8 cellular contexts compared by ENCODE assay signal in the genomic region with DNA sequence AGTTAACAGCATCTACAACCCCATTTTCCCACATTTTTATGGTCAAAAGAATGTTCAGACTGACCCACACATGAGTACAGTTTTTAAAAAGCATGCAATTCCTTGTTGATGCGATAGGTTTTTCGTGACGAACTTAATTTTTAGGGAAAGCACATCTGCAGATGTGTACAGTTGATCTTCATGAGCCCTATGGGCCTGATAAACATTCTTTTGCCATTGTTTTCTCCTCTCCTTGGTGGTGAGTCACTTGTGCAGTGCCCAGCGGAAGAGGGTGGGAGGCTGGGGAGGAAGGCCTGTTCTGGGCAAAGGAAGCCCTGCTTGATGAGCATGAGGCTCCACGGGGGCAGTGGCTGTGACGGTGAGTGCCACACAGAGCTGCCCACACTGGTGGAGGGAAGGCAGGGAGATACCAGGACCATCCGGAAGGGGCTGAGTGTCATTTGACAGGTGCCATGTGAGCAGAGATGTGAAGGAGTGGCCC. TPM values are rescaled to one million over a fixed set of nuclear protein-coding genes. Genes with fewer than 3 reads are reported as not detected.
DNase-seq lines count a peak whose midpoint lies in the region; ATAC-seq, FAIRE-seq and TF ChIP-seq lines count a peak whose summit lies in the region.

No MANE protein-coding gene starts in this region.

- dilution Hi-C loops in keratinocyte (cut with MboI; ENCODE audit: extremely low pct_ligation_motif_present, low sequenced_read_pairs) = no loop called here

- peaks cover 86% of the 10 kb centered on the region for H4K20me1 ChIP-seq in keratinocyte (ENCODE audit: control insufficient read depth, extremely low read depth, insufficient read depth, low read length)

- FAIRE-seq in keratinocyte (lab: Jason Lieb, UNC) (peak; percentile 73), GM12891 (lab: Jason Lieb, UNC) (no peak)

- peaks cover 0 to 9% of the 10 kb centered on the region in 2 donors for H3K36me3 ChIP-seq in adrenal gland (replicated peaks in 1 of 2)
- H3K36me3 ChIP-seq in keratinocyte (ENCODE audit: control insufficient read depth in 2 of 2, extremely low read depth in 1 of 2, insufficient read depth in 2 of 2, low read length in 2 of 2) = peaks cover 12 to 51% of the 10 kb centered on the region in 2 experiments
- no peaks in the 10 kb centered on the region for H3K36me3 ChIP-seq in uterus

- POLR2A ChIA-PET in AG04449 (lab: Yijun Ruan, JAX) = interaction anchor here (1.8 kb wide), 1 partner anchor 14 kb away, joined by 4 read pairs; no protein-coding TSS in a partner anchor

- TF ChIP-seq CTCF in AG04449 (IDR thresholded peaks at IDR 0.05; ENCODE audit: insufficient read depth, low read length, missing control alignments) (no peak), adrenal gland (IDR thresholded peaks at IDR 0.05) (no peak), keratinocyte (optimal IDR thresholded peaks at IDR 0.05 in 1 of 3, IDR thresholded peaks at IDR 0.05 in 1 of 3, conservative IDR thresholded peaks at IDR 0.05 in 1 of 3; ENCODE audit: extremely low read depth in 1 of 3, insufficient read depth in 2 of 3, low read length in 3 of 3) (no peak), uterus (IDR thresholded peaks at IDR 0.05) (no peak)

- peak overlapping the region; percentile 49 for H3K4me2 ChIP-seq in keratinocyte (ENCODE audit: control insufficient read depth, extremely low read depth, insufficient read depth, low read depth, low read length)

- H3K9ac ChIP-seq in keratinocyte (ENCODE audit: control insufficient read depth, extremely low read depth, insufficient read depth, low read length) = peak overlapping the region; percentile 23

- intact Hi-C loops in adrenal gland (cut with DNase I) = loop anchor here in 1 of 2 donors (10.0 kb wide), 1 partner anchor 353 kb away; a partner anchor contains a TSS
- intact Hi-C loops in uterus (cut with DNase I; ENCODE audit: low total_unique reads) = no loop called here

- no peak overlapping the region for H2AFZ ChIP-seq in keratinocyte (ENCODE audit: control insufficient read depth, low read length)

- H3K27ac ChIP-seq in adrenal gland (peak overlapping the region in 4 of 5 donors; percentile 41 to 88 (median 62)), keratinocyte (ENCODE audit: control insufficient read depth, insufficient read depth, low read length) (peak overlapping the region; percentile 55), uterus (peak overlapping the region; percentile 2 to 25)

- DNase-seq in AG04449 (ENCODE audit: low read depth, low spot score) (no peak), LHCN-M2 (ENCODE audit: low read depth) (peak; percentile 91), adrenal gland (peak in 4 of 7 donors; percentile 68 to 75 (median 70)), keratinocyte (ENCODE audit: low read depth, low spot score) (no peak), uterus (no peak), NCI-H1092 (lab: John Stamatoyannopoulos, UW) (no peak), GM12891 (ENCODE audit: insufficient read length, low spot score) (no peak)

- WGBS in adrenal gland, 4 donors = 24 to 40% (median 32%) methylated on average over 5 to 7 of the region's 7 CpGs

- peak overlapping the region; percentile 29 for H3K4me3 ChIP-seq in AG04449 (ENCODE audit: low read depth, low read length)
- peak overlapping the region in 1 of 4 donors; percentile 32 for H3K4me3 ChIP-seq in adrenal gland
- peak overlapping the region in 1 of 3 experiments; percentile 12 for H3K4me3 ChIP-seq in keratinocyte (ENCODE audit: control insufficient read depth in 2 of 3, extremely low read depth in 1 of 3, insufficient read depth in 2 of 3, low read depth in 1 of 3, low read length in 3 of 3)
- H3K4me3 ChIP-seq in uterus = no peak overlapping the region

- TF ChIP-seq POLR2A in adrenal gland (IDR thresholded peaks at IDR 0.05) (peak in 1 of 2 donors; percentile 11), uterus (IDR thresholded peaks at IDR 0.05) (no peak), GM12891 (IDR thresholded peaks at IDR 0.05; ENCODE audit: low read depth, low read length) (no peak)

- peaks cover 100% of the 10 kb centered on the region for H3K79me2 ChIP-seq in keratinocyte (ENCODE audit: control insufficient read depth, insufficient read depth, low read length)

- peaks cover 15% of the 10 kb centered on the region for H3K9me1 ChIP-seq in keratinocyte (ENCODE audit: control insufficient read depth, extremely low read depth, insufficient read depth, low read length)

- CTCF ChIA-PET in AG04449 (lab: Yijun Ruan, JAX) = interaction anchor here (0.6 to 3.1 kb wide), 3 partner anchors 14 to 327 kb away, joined by 3 to 8 read pairs (median 4); no protein-coding TSS in a partner anchor

- no peak for ATAC-seq in HG02610 (IDR thresholded peaks at IDR 0.05; ENCODE audit: unreplicated experiment)

- H3K9me3 ChIP-seq in adrenal gland (replicated peaks in 1 of 3) (no peaks in the 10 kb centered on the region), keratinocyte (ENCODE audit: control insufficient read depth, low read depth, low read length) (no peaks in the 10 kb centered on the region), uterus (no peaks in the 10 kb centered on the region)

- peaks cover 73 to 90% of the 10 kb centered on the region in 2 donors for H3K4me1 ChIP-seq in adrenal gland (replicated peaks in 1 of 2)
- H3K4me1 ChIP-seq in keratinocyte (ENCODE audit: control insufficient read depth, extremely low read depth, insufficient read depth, low read length) = peaks cover 77% of the 10 kb centered on the region
- peaks cover 22 to 64% of the 10 kb centered on the region in 2 donors for H3K4me1 ChIP-seq in uterus

- H3K27me3 ChIP-seq in adrenal gland (no peaks in the 10 kb centered on the region), keratinocyte (ENCODE audit: control insufficient read depth, extremely low read depth, insufficient read depth, low read length) (no peaks in the 10 kb centered on the region), uterus (no peaks in the 10 kb centered on the region)

TF ChIP-seq in GM12891, 5 proteins besides CTCF, POLR2A, EP300 and RAD21 (continues in another document):
- TF ChIP-seq PAX5 (IDR thresholded peaks at IDR 0.05; ENCODE audit: insufficient read depth, low read length, severe bottlenecking) = no peak
- TF ChIP-seq TAF1 (IDR thresholded peaks at IDR 0.05; ENCODE audit: low read depth, low read length) = no peak

RNA-seq across cellular contexts. Expression of a gene that starts 5.3 kb away (rescaled TPM):
- total RNA-seq in LHCN-M2 (2014; rRNA removed) = 354 and 378 TPM in 2 replicates
- polyA plus RNA-seq in LHCN-M2 (2012) = 580 TPM
- total RNA-seq in adrenal gland = 100 to 1,000 TPM; 345 to 611 (median 381) TPM
- 100 to 1,000 TPM; 274 to 510 (median 384) TPM for polyA plus RNA-seq in adrenal gland
- polyA plus RNA-seq in keratinocyte = 295 to 451 TPM (median 325 TPM) in 3 replicates
- 343 TPM for polyA plus RNA-seq in keratinocyte (2011; ENCODE audit: low read depth)
- 346 and 552 TPM in 2 replicates for polyA plus RNA-seq in keratinocyte (2011; cell fraction: cytosol; rRNA removed)
- polyA plus RNA-seq in keratinocyte (2011; cell fraction: nucleus; rRNA removed) = 224 and 326 TPM in 2 replicates
- 371 and 391 TPM in 2 replicates for polyA plus RNA-seq in keratinocyte (2012; ENCODE audit: low replicate concordance)
- 457 to 846 TPM (median 598 TPM) in 3 replicates for polyA minus RNA-seq in keratinocyte
- polyA minus RNA-seq in keratinocyte (2011; cell fraction: cytosol; rRNA and poly(A)+ RNA removed) = 776 TPM
- 151 and 170 TPM in 2 replicates for polyA minus RNA-seq in keratinocyte (2011; cell fraction: nucleus; rRNA and poly(A)+ RNA removed)
- 100 to 1,000 TPM; 165 to 340 (median 203) TPM for total RNA-seq in uterus
- polyA plus RNA-seq in GM12891 (2012; ENCODE audit: low read depth, missing spikeins) = 202 TPM

RNA-seq across cellular contexts. Expression of a gene that starts 15.3 kb away (rescaled TPM):
- total RNA-seq in LHCN-M2 (2014; rRNA removed) (16.3 and 18.5 TPM in 2 replicates), adrenal gland (10 to 100 TPM in 6 of 8 donors, 1 to 10 TPM in 2; 8.0 to 24.8 (median 15.4) TPM), uterus (10 to 100 TPM in 3 of 4 donors, not detected in 1; 10.6 to 18.6 (median 12.6) TPM)
- polyA plus RNA-seq in LHCN-M2 (2012) = 18.0 TPM
- polyA plus RNA-seq in adrenal gland (10 to 100 TPM in 2 of 3 donors, 1 to 10 TPM in 1; 5.0 to 42.0 (median 36.0) TPM), keratinocyte (8.2 to 11.9 TPM (median 10.0 TPM) in 3 replicates)
- polyA plus RNA-seq in keratinocyte (2011; ENCODE audit: low read depth) = 8.0 TPM
- polyA plus RNA-seq in keratinocyte (2011; cell fraction: cytosol; rRNA removed) = 4.4 and 10.2 TPM in 2 replicates
- polyA plus RNA-seq in keratinocyte (2011; cell fraction: nucleus; rRNA removed) = 21.2 and 27.6 TPM in 2 replicates
- 12.5 and 16.4 TPM in 2 replicates for polyA plus RNA-seq in keratinocyte (2012; ENCODE audit: low replicate concordance)
- 0.99 to 7.7 TPM (median 1.2 TPM) in 3 replicates for polyA minus RNA-seq in keratinocyte
- polyA minus RNA-seq in keratinocyte (2011; cell fraction: cytosol; rRNA and poly(A)+ RNA removed) = 7.7 TPM
- 2.4 and 2.8 TPM in 2 replicates for polyA minus RNA-seq in keratinocyte (2011; cell fraction: nucleus; rRNA and poly(A)+ RNA removed)
- 12.0 TPM for polyA plus RNA-seq in GM12891 (2012; ENCODE audit: low read depth, missing spikeins)

RNA-seq across cellular contexts. Expression of a gene that starts 21.3 kb away (rescaled TPM):
- 55.0 and 78.6 TPM in 2 replicates for total RNA-seq in LHCN-M2 (2014; rRNA removed)
- 86.5 TPM for polyA plus RNA-seq in LHCN-M2 (2012)
- 100 to 1,000 TPM in 2 of 8 donors, 10 to 100 TPM in 6; 56.4 to 120 (median 70.8) TPM for total RNA-seq in adrenal gland
- polyA plus RNA-seq in adrenal gland = 100 to 1,000 TPM in 2 of 3 donors, 10 to 100 TPM in 1; 25.1 to 309 (median 303) TPM
- 28.4 to 53.7 TPM (median 49.3 TPM) in 3 replicates for polyA plus RNA-seq in keratinocyte
- polyA plus RNA-seq in keratinocyte (2011; ENCODE audit: low read depth) = 23.9 TPM
- 22.0 and 52.1 TPM in 2 replicates for polyA plus RNA-seq in keratinocyte (2011; cell fraction: cytosol; rRNA removed)
- 47.4 and 62.3 TPM in 2 replicates for polyA plus RNA-seq in keratinocyte (2011; cell fraction: nucleus; rRNA removed)
- 34.4 and 51.8 TPM in 2 replicates for polyA plus RNA-seq in keratinocyte (2012; ENCODE audit: low replicate concordance)
- 19.2 to 36.3 TPM (median 26.1 TPM) in 3 replicates for polyA minus RNA-seq in keratinocyte
- polyA minus RNA-seq in keratinocyte (2011; cell fraction: cytosol; rRNA and poly(A)+ RNA removed) = 48.9 TPM
- polyA minus RNA-seq in keratinocyte (2011; cell fraction: nucleus; rRNA and poly(A)+ RNA removed) = 9.9 and 18.3 TPM in 2 replicates
- total RNA-seq in uterus = 10 to 100 TPM; 19.4 to 43.4 (median 33.6) TPM
- 46.6 TPM for polyA plus RNA-seq in GM12891 (2012; ENCODE audit: low read depth, missing spikeins)

RNA-seq across cellular contexts. Expression of a gene that starts 52.3 kb away (rescaled TPM):
- total RNA-seq in LHCN-M2 (2014; rRNA removed) (376 and 378 TPM in 2 replicates), adrenal gland (100 to 1,000 TPM; 162 to 427 (median 236) TPM), uterus (100 to 1,000 TPM; 124 to 406 (median 289) TPM)
- polyA plus RNA-seq in LHCN-M2 (2012) = 435 TPM
- polyA plus RNA-seq in adrenal gland (100 to 1,000 TPM in 2 of 3 donors, 10 to 100 TPM in 1; 42.3 to 414 (median 388) TPM), keratinocyte (412 to 877 TPM (median 450 TPM) in 3 replicates)
- 259 TPM for polyA plus RNA-seq in keratinocyte (2011; ENCODE audit: low read depth)
- 279 and 743 TPM in 2 replicates for polyA plus RNA-seq in keratinocyte (2011; cell fraction: cytosol; rRNA removed)
- polyA plus RNA-seq in keratinocyte (2011; cell fraction: nucleus; rRNA removed) = 254 and 303 TPM in 2 replicates
- polyA plus RNA-seq in keratinocyte (2012; ENCODE audit: low replicate concordance) = 421 and 447 TPM in 2 replicates
- polyA minus RNA-seq in keratinocyte = 198 to 329 TPM (median 216 TPM) in 3 replicates
- 557 TPM for polyA minus RNA-seq in keratinocyte (2011; cell fraction: cytosol; rRNA and poly(A)+ RNA removed)
- 106 and 141 TPM in 2 replicates for polyA minus RNA-seq in keratinocyte (2011; cell fraction: nucleus; rRNA and poly(A)+ RNA removed)
- polyA plus RNA-seq in GM12891 (2012; ENCODE audit: low read depth, missing spikeins) = 202 TPM

Comparison
In these comparisons a context has a peak if more than half of its experiments do, and no peak if none do; other contexts are left out.
1. DNase-seq: peak in LHCN-M2 (single experiment) and adrenal gland (4 of 7); none in AG04449 (single experiment), keratinocyte (single experiment), uterus (0 of 2), NCI-H1092 (single experiment) and GM12891 (single experiment).
2. Peak in every context shown above with its lines, with median percentiles within 50 percentile points of each other: H3K27ac ChIP-seq.